7 cellular contexts compared by ENCODE assay signal in genomic region chrX:50684871-50685270, GRCh38.
"Had no signal": no experiment of that assay in that cellular context is flagged by ENCODE, and none has a peak within 500 bp of the region (broad histone marks: within the 10 kb centered on the region; RNA-seq: fewer than 3 reads in every experiment).

No MANE protein-coding gene starts in this region.

- DNase-seq: GM23248, GOT3, H7, HFFc6, KBM-7 had no signal

- ATAC-seq: HCT116, HepG2 had no signal
